Comparison of ENCODE assay signal across 8 cellular contexts in genomic region chr6:38702471-38703397, GRCh38. TPM values are rescaled to one million over a fixed set of nuclear protein-coding genes. Genes with fewer than 3 reads are reported as not detected.
A peak's percentile ranks its signal among the peaks of the same experiment; 100 is the strongest.
DNase-seq lines count a peak whose midpoint lies in the region; ATAC-seq and TF ChIP-seq lines count a peak whose summit lies in the region.

Gene GLO1 (minus strand): TSS chr6:38703145. CDS start chr6:38703054, 91 bp downstream.

- H3K4me3 ChIP-seq in epithelial cell of proximal tubule (ENCODE audit: low read depth, low read length) = peak within 1 kb of the TSS; percentile 84

- no peak for TF ChIP-seq CTCF in epithelial cell of proximal tubule (conservative IDR thresholded peaks at IDR 0.05; ENCODE audit: low read depth, low read length)

- peak; percentile 99 for ATAC-seq in GM21717 (IDR thresholded peaks at IDR 0.05; ENCODE audit: unreplicated experiment)

- H3K36me3 Mint-ChIP-seq in activated T-cell treated with anti-CD3 and anti-CD28 coated beads, Interleukin-2, amount 50 U/mL, for 24 hours (ENCODE audit: low read depth) = peaks cover 51% of the 10 kb centered on the region

- DNase-seq in DMS153 treated with DMSO at 0.1 percent for 48 hours (lab: John Stamatoyannopoulos, UW; ENCODE audit: unreplicated experiment) (peak; percentile 93), KBM-7 (peak; percentile 97), epithelial cell of proximal tubule (ENCODE audit: low read depth) (peak; percentile 83), mucosa of gallbladder (ENCODE audit: low spot score) (peak; percentile 98)
- DNase-seq in activated T-cell treated with anti-CD3 and anti-CD28 coated beads, Interleukin-2, amount 50 U/mL, for 24 hours = peak; percentile 95
- DNase-seq in stimulated activated CD8-positive, alpha-beta memory T cell treated with anti-CD3 and anti-CD28 coated beads, Interleukin-4, amount 100 ng/mL, for 4 hours (ENCODE audit: low read depth in 2 of 2, low spot score in 1 of 2) = peak; percentile 90 to 94

- in situ Hi-C loops in KBM-7 (cut with MboI; ENCODE audit: low pct_unique_long_range_greater_than_20kb, low sequenced_read_pairs) = no loop called here

- H3K4me1 Mint-ChIP-seq in activated T-cell treated with anti-CD3 and anti-CD28 coated beads, Interleukin-2, amount 50 U/mL, for 24 hours (ENCODE audit: low read depth) = peaks cover 43% of the 10 kb centered on the region

- H3K27ac Mint-ChIP-seq in activated T-cell treated with anti-CD3 and anti-CD28 coated beads, Interleukin-2, amount 50 U/mL, for 24 hours = peak within 1 kb of the TSS; percentile 92

- peak within 1 kb of the TSS; percentile 86 for H3K4me3 Mint-ChIP-seq in activated T-cell treated with anti-CD3 and anti-CD28 coated beads, Interleukin-2, amount 50 U/mL, for 24 hours

- H3K9me3 Mint-ChIP-seq in activated T-cell treated with anti-CD3 and anti-CD28 coated beads, Interleukin-2, amount 50 U/mL, for 24 hours = peaks cover 7% of the 10 kb centered on the region

- peaks cover 14% of the 10 kb centered on the region for H3K27me3 Mint-ChIP-seq in activated T-cell treated with anti-CD3 and anti-CD28 coated beads, Interleukin-2, amount 50 U/mL, for 24 hours

TF ChIP-seq in PFSK-1, 5 proteins besides CTCF, POLR2A, EP300 and RAD21:
- TF ChIP-seq FOXP2 (optimal IDR thresholded peaks at IDR 0.05; ENCODE audit: borderline replicate concordance, extremely low read depth, extremely low read length, insufficient read depth) = peak; percentile 69
- TF ChIP-seq TAF1 (IDR thresholded peaks at IDR 0.05; ENCODE audit: borderline replicate concordance, insufficient read depth, low read length) = peak; percentile 83
- TF ChIP-seq, protein P1, sequence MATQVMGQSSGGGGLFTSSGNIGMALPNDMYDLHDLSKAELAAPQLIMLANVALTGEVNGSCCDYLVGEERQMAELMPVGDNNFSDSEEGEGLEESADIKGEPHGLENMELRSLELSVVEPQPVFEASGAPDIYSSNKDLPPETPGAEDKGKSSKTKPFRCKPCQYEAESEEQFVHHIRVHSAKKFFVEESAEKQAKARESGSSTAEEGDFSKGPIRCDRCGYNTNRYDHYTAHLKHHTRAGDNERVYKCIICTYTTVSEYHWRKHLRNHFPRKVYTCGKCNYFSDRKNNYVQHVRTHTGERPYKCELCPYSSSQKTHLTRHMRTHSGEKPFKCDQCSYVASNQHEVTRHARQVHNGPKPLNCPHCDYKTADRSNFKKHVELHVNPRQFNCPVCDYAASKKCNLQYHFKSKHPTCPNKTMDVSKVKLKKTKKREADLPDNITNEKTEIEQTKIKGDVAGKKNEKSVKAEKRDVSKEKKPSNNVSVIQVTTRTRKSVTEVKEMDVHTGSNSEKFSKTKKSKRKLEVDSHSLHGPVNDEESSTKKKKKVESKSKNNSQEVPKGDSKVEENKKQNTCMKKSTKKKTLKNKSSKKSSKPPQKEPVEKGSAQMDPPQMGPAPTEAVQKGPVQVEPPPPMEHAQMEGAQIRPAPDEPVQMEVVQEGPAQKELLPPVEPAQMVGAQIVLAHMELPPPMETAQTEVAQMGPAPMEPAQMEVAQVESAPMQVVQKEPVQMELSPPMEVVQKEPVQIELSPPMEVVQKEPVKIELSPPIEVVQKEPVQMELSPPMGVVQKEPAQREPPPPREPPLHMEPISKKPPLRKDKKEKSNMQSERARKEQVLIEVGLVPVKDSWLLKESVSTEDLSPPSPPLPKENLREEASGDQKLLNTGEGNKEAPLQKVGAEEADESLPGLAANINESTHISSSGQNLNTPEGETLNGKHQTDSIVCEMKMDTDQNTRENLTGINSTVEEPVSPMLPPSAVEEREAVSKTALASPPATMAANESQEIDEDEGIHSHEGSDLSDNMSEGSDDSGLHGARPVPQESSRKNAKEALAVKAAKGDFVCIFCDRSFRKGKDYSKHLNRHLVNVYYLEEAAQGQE (IDR thresholded peaks at IDR 0.05; ENCODE audit: insufficient read depth in 1 of 2, low read depth in 2 of 2, low read length in 2 of 2) = no peak
- TF ChIP-seq SIN3A (IDR thresholded peaks at IDR 0.05; ENCODE audit: borderline replicate concordance, insufficient read depth, low read length) = no peak; the same call in 1 of the 2 replicates
- TF ChIP-seq POLR2AphosphoS5 (IDR thresholded peaks at IDR 0.05; ENCODE audit: low read depth, low read length) = peak; percentile 91
TF ChIP-seq in PFSK-1: peak in this region for 3.

RNA-seq across cellular contexts. Expression of gene GLO1, which starts in this region (rescaled TPM):
- 139 TPM for polyA plus RNA-seq in PFSK-1 (2012; ENCODE audit: insufficient read length, low read depth)
- total RNA-seq in epithelial cell of proximal tubule (202 and 237 TPM in 2 replicates), mucosa of gallbladder (62.9 TPM)

Comparison
In these comparisons a context has a peak if more than half of its experiments do, and no peak if none do; other contexts are left out.
1. Peak in every context shown above with its lines: DNase-seq, ATAC-seq and H3K4me3 ChIP-seq.